8 cellular contexts compared by ENCODE assay signal in the genomic region with DNA sequence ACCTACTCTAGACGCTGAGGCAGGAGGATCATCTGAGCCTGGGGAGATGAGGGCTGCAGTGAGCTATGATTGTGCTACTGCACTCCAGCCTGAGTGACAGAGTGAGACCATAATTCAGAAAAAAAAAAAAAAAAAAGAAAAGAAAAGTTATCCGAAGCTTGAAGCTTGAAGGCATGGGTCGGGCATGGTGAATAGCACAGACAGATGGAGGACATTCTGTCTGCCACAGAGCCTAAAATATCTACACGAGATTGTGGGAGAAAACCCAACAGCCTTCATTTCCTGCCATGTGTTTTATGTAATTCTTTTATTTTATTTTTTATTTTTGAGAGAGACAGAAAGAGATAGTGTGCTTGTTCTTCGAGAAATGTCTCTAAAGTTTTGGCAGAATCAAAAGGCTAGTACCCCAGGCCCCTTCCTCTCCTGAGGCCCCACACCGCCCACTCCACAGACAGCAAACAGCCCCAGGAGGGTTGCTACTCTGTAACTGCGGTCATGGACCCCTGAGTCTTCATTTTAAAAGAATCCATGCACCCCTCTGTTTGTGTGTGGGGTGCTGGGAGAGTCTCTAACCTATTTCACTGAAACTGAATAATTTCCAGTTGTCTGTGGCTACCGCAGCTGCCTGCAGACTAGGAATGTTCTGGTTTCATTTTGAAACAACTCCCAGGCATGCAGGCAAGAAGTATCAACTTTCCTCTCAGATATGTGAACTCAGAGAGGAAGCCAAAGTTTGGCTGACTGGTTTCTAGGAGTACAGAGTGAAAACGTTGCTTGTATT. TPM values are rescaled to one million over a fixed set of nuclear protein-coding genes. Genes with fewer than 3 reads are reported as not detected.
DNase-seq lines count a peak whose midpoint lies in the region; ATAC-seq and TF ChIP-seq lines count a peak whose summit lies in the region.

No MANE protein-coding gene starts in this region.

- peaks cover 18 to 38% of the 10 kb centered on the region in 2 donors for H3K4me1 Mint-ChIP-seq in effector memory CD8-positive, alpha-beta T cell (ENCODE audit: low read depth in 2 of 2)
- H3K4me1 Mint-ChIP-seq in nephron progenitor cell: peaks cover 32% of the 10 kb centered on the region

- DNase-seq in EL (peak; percentile 50), MG63 (no peak), nephron progenitor cell (no peak), putamen (ENCODE audit: low spot score) (no peak), NCI-H82 treated with DMSO at 0.1 percent for 48 hours (lab: John Stamatoyannopoulos, UW; ENCODE audit: unreplicated experiment) (no peak), DMS53 treated with DMSO at 0.1 percent for 48 hours (lab: John Stamatoyannopoulos, UW; ENCODE audit: unreplicated experiment) (no peak)
- no peak for DNase-seq in effector memory CD8-positive, alpha-beta T cell

- peak overlapping the region; percentile 27 to 50 for H3K4me3 Mint-ChIP-seq in effector memory CD8-positive, alpha-beta T cell
- H3K4me3 Mint-ChIP-seq in nephron progenitor cell: no peak overlapping the region

- H3K4me3 ChIP-seq in MG63: peak overlapping the region; percentile 21

- H3K9me3 ChIP-seq in MG63: no peaks in the 10 kb centered on the region

- H3K9me3 Mint-ChIP-seq in effector memory CD8-positive, alpha-beta T cell: no peaks in the 10 kb centered on the region
- peaks cover 4% of the 10 kb centered on the region for H3K9me3 Mint-ChIP-seq in nephron progenitor cell

- no peak for TF ChIP-seq CTCF in nephron progenitor cell (IDR thresholded peaks at IDR 0.05)

- no peaks in the 10 kb centered on the region for H3K27me3 ChIP-seq in MG63

- no peak for ATAC-seq in effector memory CD8-positive, alpha-beta T cell (replicated peaks)
- ATAC-seq in HG03039 (IDR thresholded peaks at IDR 0.05; ENCODE audit: unreplicated experiment): no peak

- no peaks in the 10 kb centered on the region for H3K36me3 ChIP-seq in MG63

- peaks cover 5% of the 10 kb centered on the region for H3K36me3 Mint-ChIP-seq in effector memory CD8-positive, alpha-beta T cell (ENCODE audit: insufficient read depth)
- no peaks in the 10 kb centered on the region for H3K36me3 Mint-ChIP-seq in nephron progenitor cell (ENCODE audit: low read depth)

- no peaks in the 10 kb centered on the region for H3K27me3 Mint-ChIP-seq in effector memory CD8-positive, alpha-beta T cell
- H3K27me3 Mint-ChIP-seq in nephron progenitor cell (ENCODE audit: low read depth, poor library complexity): peaks cover 5% of the 10 kb centered on the region

- peak overlapping the region; percentile 20 to 63 for H3K27ac Mint-ChIP-seq in effector memory CD8-positive, alpha-beta T cell
- peak overlapping the region; percentile 42 for H3K27ac Mint-ChIP-seq in nephron progenitor cell

RNA-seq across cellular contexts. Expression of a gene that starts 38.4 kb away (rescaled TPM):
- 2.0 and 3.0 TPM in 2 replicates for total RNA-seq in MG63 (2014; rRNA removed; shearing (Covaris generic); ENCODE audit: low replicate concordance)
